ENCODE assay signal across 1 cellular context in genomic region chr3:56801151-56801596, GRCh38.
TF ChIP-seq lines count a peak whose summit lies in the region.

No MANE protein-coding gene starts in this region.

TF ChIP-seq in HepG2, 621 proteins besides CTCF, POLR2A, EP300 and RAD21 (continued from another document and continues in another):
- TF ChIP-seq HMGXB4 (CRISPR knock-in tag; IDR thresholded peaks at IDR 0.05; ENCODE audit: borderline replicate concordance in 1 of 2, low read depth in 1 of 2), result peak in 1 of 2 experiments; percentile 64; a peak in 2 of 4 replicates
- TF ChIP-seq TGIF2 (CRISPR knock-in tag; IDR thresholded peaks at IDR 0.05), result peak; percentile 89; the same call in 1 of the 2 replicates
- TF ChIP-seq GLMP (CRISPR knock-in tag; IDR thresholded peaks at IDR 0.05; ENCODE audit: borderline replicate concordance), result no peak
- no peak for TF ChIP-seq SETDB1 (CRISPR knock-in tag; IDR thresholded peaks at IDR 0.05; ENCODE audit: borderline replicate concordance)
- 0 out of 2 replicates have a peak, but pooled peaks have one; percentile 11 for TF ChIP-seq TFAP4 (IDR thresholded peaks at IDR 0.05; ENCODE audit: borderline replicate concordance, low read depth)
- TF ChIP-seq ZFP90 (CRISPR knock-in tag; IDR thresholded peaks at IDR 0.05; ENCODE audit: borderline replicate concordance), result no peak
- no peak for TF ChIP-seq ZXDC (CRISPR knock-in tag; IDR thresholded peaks at IDR 0.05)
- no peak for TF ChIP-seq HINFP (CRISPR knock-in tag; IDR thresholded peaks at IDR 0.05; ENCODE audit: low read depth)
- TF ChIP-seq RBAK (CRISPR knock-in tag; IDR thresholded peaks at IDR 0.05), result no peak
- no peak for TF ChIP-seq ATF7 (IDR thresholded peaks at IDR 0.05)
- TF ChIP-seq ATF7 (CRISPR knock-in tag; IDR thresholded peaks at IDR 0.05), result no peak
- no peak for TF ChIP-seq TARDBP (CRISPR knock-in tag; IDR thresholded peaks at IDR 0.05)
- no peak for TF ChIP-seq ZC3H4 (CRISPR knock-in tag; IDR thresholded peaks at IDR 0.05; ENCODE audit: borderline replicate concordance)
- TF ChIP-seq ZNF567 (CRISPR knock-in tag; IDR thresholded peaks at IDR 0.05; ENCODE audit: borderline replicate concordance), result no peak
- TF ChIP-seq POLR2AphosphoS5 (IDR thresholded peaks at IDR 0.05; ENCODE audit: low read depth, low read length), result no peak
- TF ChIP-seq ZNF232 (CRISPR knock-in tag; IDR thresholded peaks at IDR 0.05; ENCODE audit: borderline replicate concordance), result no peak
- TF ChIP-seq CENPX (CRISPR knock-in tag; IDR thresholded peaks at IDR 0.05), result no peak
- no peak for TF ChIP-seq SOX13 (IDR thresholded peaks at IDR 0.05)
- no peak for TF ChIP-seq SOX13 (CRISPR knock-in tag; conservative IDR thresholded peaks at IDR 0.05 in 1 of 2, IDR thresholded peaks at IDR 0.05 in 1 of 2)
- no peak for TF ChIP-seq ERF (CRISPR knock-in tag; IDR thresholded peaks at IDR 0.05)
- no peak for TF ChIP-seq ZNF230 (CRISPR knock-in tag; IDR thresholded peaks at IDR 0.05)
- TF ChIP-seq MED1 (CRISPR knock-in tag; IDR thresholded peaks at IDR 0.05), result no peak
- no peak for TF ChIP-seq ZGPAT (CRISPR knock-in tag; IDR thresholded peaks at IDR 0.05)
- TF ChIP-seq ZBTB7B (CRISPR knock-in tag; IDR thresholded peaks at IDR 0.05), result no peak
- TF ChIP-seq PATZ1 (CRISPR knock-in tag; IDR thresholded peaks at IDR 0.05), result no peak
- TF ChIP-seq ZNF850 (CRISPR knock-in tag; conservative IDR thresholded peaks at IDR 0.05), result no peak
- no peak for TF ChIP-seq ZNF674 (CRISPR knock-in tag; IDR thresholded peaks at IDR 0.05; ENCODE audit: low read depth)
- TF ChIP-seq ZNF773 (CRISPR knock-in tag; IDR thresholded peaks at IDR 0.05; ENCODE audit: borderline replicate concordance), result no peak
- no peak for TF ChIP-seq IKZF1 (IDR thresholded peaks at IDR 0.05)
- TF ChIP-seq ZNF224 (CRISPR knock-in tag; IDR thresholded peaks at IDR 0.05), result 0 out of 2 replicates have a peak, but pooled peaks have one; percentile 35
- TF ChIP-seq ZNF879 (CRISPR knock-in tag; IDR thresholded peaks at IDR 0.05), result peak; percentile 10; the same call in 1 of the 2 replicates
- no peak for TF ChIP-seq ZNF552 (CRISPR knock-in tag; IDR thresholded peaks at IDR 0.05; ENCODE audit: borderline replicate concordance)
- TF ChIP-seq DZIP1 (CRISPR knock-in tag; IDR thresholded peaks at IDR 0.05), result 0 out of 2 replicates have a peak, but pooled peaks have one; percentile 59
- TF ChIP-seq SCMH1 (CRISPR knock-in tag; IDR thresholded peaks at IDR 0.05; ENCODE audit: borderline replicate concordance), result no peak
- 0 out of 2 replicates have a peak, but pooled peaks have one; percentile 12 for TF ChIP-seq ZNF350 (CRISPR knock-in tag; IDR thresholded peaks at IDR 0.05; ENCODE audit: borderline replicate concordance, low read depth)
- TF ChIP-seq ZSCAN25 (CRISPR knock-in tag; IDR thresholded peaks at IDR 0.05), result no peak
- no peak for TF ChIP-seq ZNF740 (CRISPR knock-in tag; IDR thresholded peaks at IDR 0.05)
- TF ChIP-seq DNMT3B (CRISPR knock-in tag; conservative IDR thresholded peaks at IDR 0.05), result no peak
- TF ChIP-seq RARG (CRISPR knock-in tag; IDR thresholded peaks at IDR 0.05; ENCODE audit: low read depth), result no peak
- TF ChIP-seq ZNF30 (CRISPR knock-in tag; IDR thresholded peaks at IDR 0.05), result no peak
- no peak for TF ChIP-seq ZNF569 (CRISPR knock-in tag; IDR thresholded peaks at IDR 0.05; ENCODE audit: borderline replicate concordance)
- no peak for TF ChIP-seq ZNF10 (CRISPR knock-in tag; IDR thresholded peaks at IDR 0.05; ENCODE audit: borderline replicate concordance, low read depth)
- TF ChIP-seq ZMAT3 (CRISPR knock-in tag; conservative IDR thresholded peaks at IDR 0.05), result peak; percentile 16; the same call in 1 of the 2 replicates
- no peak for TF ChIP-seq HNF4A (CRISPR knock-in tag; IDR thresholded peaks at IDR 0.05)
- no peak for TF ChIP-seq GABPB1 (CRISPR knock-in tag; IDR thresholded peaks at IDR 0.05)
- no peak for TF ChIP-seq ZNF530 (CRISPR knock-in tag; IDR thresholded peaks at IDR 0.05; ENCODE audit: low read depth)
- no peak for TF ChIP-seq ZNF800 (CRISPR knock-in tag; IDR thresholded peaks at IDR 0.05)
- no peak for TF ChIP-seq CEBPB (IDR thresholded peaks at IDR 0.05; ENCODE audit: borderline replicate concordance, low read depth, low read length)
- TF ChIP-seq THRA (CRISPR knock-in tag; IDR thresholded peaks at IDR 0.05; ENCODE audit: borderline replicate concordance), result no peak
- TF ChIP-seq NRL (CRISPR knock-in tag; IDR thresholded peaks at IDR 0.05; ENCODE audit: borderline replicate concordance), result peak; percentile 70; the same call in 1 of the 2 replicates
